Comparison of ENCODE assay signal across 9 cellular contexts in the genomic region with DNA sequence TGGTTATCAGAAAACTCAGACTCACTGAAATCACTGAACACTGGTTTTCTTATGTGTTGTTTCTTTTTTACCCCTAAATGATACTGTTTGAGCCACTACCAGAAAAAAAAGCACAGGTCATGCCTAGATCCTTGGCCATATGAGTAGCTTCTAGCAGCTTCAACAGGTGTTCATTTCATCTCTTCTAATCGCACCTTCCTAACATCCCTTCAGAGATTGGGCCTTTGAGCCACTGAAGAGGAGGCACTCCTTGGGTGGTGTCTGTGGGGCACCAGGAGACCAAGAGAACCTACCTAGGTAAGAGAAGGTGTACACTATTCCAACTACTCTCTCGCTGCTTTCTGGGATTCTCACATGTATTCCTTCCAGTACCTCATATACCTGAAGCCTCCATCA. TPM values are rescaled to one million over a fixed set of nuclear protein-coding genes. Genes with fewer than 3 reads are reported as not detected.
DNase-seq lines count a peak whose midpoint lies in the region; ATAC-seq and TF ChIP-seq lines count a peak whose summit lies in the region.
"Had no signal": no experiment of that assay in that cellular context is flagged by ENCODE, and none has a peak within 500 bp of the region (broad histone marks: within the 10 kb centered on the region; RNA-seq: fewer than 3 reads in every experiment).

No MANE protein-coding gene starts in this region.

- H3K4me3 ChIP-seq in AG04449 (ENCODE audit: low read depth, low read length) (peak overlapping the region; percentile 86), HUES6 (ENCODE audit: low read depth, low read length) (peak overlapping the region; percentile 76; the same call in 1 of the 2 replicates), colonic mucosa (no peak overlapping the region)

- peaks cover 35% of the 10 kb centered on the region for H3K27me3 Mint-ChIP-seq in neural crest cell (ENCODE audit: low read depth)

- no peaks in the 10 kb centered on the region for H3K9me3 Mint-ChIP-seq in neural crest cell

- H3K36me3 ChIP-seq in HUES6 (ENCODE audit: control insufficient read depth, insufficient read depth, low read length): no peaks in the 10 kb centered on the region; the same call in 1 of the 2 replicates
- H3K36me3 ChIP-seq in colonic mucosa: no peaks in the 10 kb centered on the region

- peaks cover 6% of the 10 kb centered on the region for H3K36me3 Mint-ChIP-seq in neural crest cell (ENCODE audit: low read depth)

- peaks cover 29% of the 10 kb centered on the region for H3K27me3 ChIP-seq in HUES6 (ENCODE audit: control insufficient read depth, insufficient read depth, low read length)
- H3K27me3 ChIP-seq in colonic mucosa: no peaks in the 10 kb centered on the region

- DNase-seq in AG04449 (ENCODE audit: low read depth, low spot score) (no peak), colonic mucosa (no peak), neural crest cell (ENCODE audit: low read depth, low spot score) (no peak), iPS-NIHi7 (ENCODE audit: extremely low spot score) (no peak), SW480 (ENCODE audit: low spot score) (no peak)
- DNase-seq: NCI-H774 had no signal

- H3K4me1 ChIP-seq in HUES6 (ENCODE audit: control insufficient read depth, insufficient read depth, low read length) (peaks cover 57% of the 10 kb centered on the region), colonic mucosa (peaks cover 4% of the 10 kb centered on the region)

- H3K27ac Mint-ChIP-seq in neural crest cell (ENCODE audit: unreplicated experiment): no peak overlapping the region

- H3K9me3 ChIP-seq in HUES6 (ENCODE audit: control insufficient read depth, insufficient read depth, low read depth, low read length): no peaks in the 10 kb centered on the region
- no peaks in the 10 kb centered on the region for H3K9me3 ChIP-seq in colonic mucosa

- TF ChIP-seq CTCF in AG04449 (IDR thresholded peaks at IDR 0.05; ENCODE audit: insufficient read depth, low read length, missing control alignments) (no peak), colonic mucosa (IDR thresholded peaks at IDR 0.05) (no peak), neural crest cell (conservative IDR thresholded peaks at IDR 0.05) (no peak)

- peaks cover 55% of the 10 kb centered on the region for H3K4me1 Mint-ChIP-seq in neural crest cell

- no peak for ATAC-seq in HG02852 (IDR thresholded peaks at IDR 0.05; ENCODE audit: unreplicated experiment)
- ATAC-seq in GM21529 (IDR thresholded peaks at IDR 0.05; ENCODE audit: unreplicated experiment): no peak

- CTCF ChIA-PET in AG04449 (lab: Yijun Ruan, JAX): interaction anchor here (1.1 to 1.3 kb wide), 3 partner anchors 14 to 383 kb away, joined by 3 to 4 read pairs (median 3); no protein-coding TSS in a partner anchor

- H3K27ac ChIP-seq in HUES6 (ENCODE audit: low read depth, low read length) (no peak overlapping the region), colonic mucosa (peak overlapping the region; percentile 68)

- H3K9ac ChIP-seq in HUES6 (ENCODE audit: low read length) (no peak overlapping the region), colonic mucosa (ENCODE audit: low read depth in 2 of 2, low read length in 2 of 2) (peak overlapping the region in 1 of 2 donors; percentile 13)

- intact Hi-C loops in colonic mucosa (cut with DNase I): no loop called here

- peak overlapping the region; percentile 95 for H3K4me3 Mint-ChIP-seq in neural crest cell

- POLR2A ChIA-PET in AG04449 (lab: Yijun Ruan, JAX): interaction anchor here (0.7 to 2.6 kb wide), 5 partner anchors 10 to 76 kb away, joined by 3 to 16 read pairs (median 6); no protein-coding TSS in a partner anchor

RNA-seq across cellular contexts. Expression of a gene that starts 2.5 kb away (rescaled TPM):
- 10 to 100 TPM in 1 of 2 donors, 1 to 10 TPM in 1; 5.1 to 10.7 TPM for total RNA-seq in colonic mucosa
- total RNA-seq in neural crest cell: 32.0 and 33.8 TPM in 2 replicates
